29 cellular contexts compared by ENCODE assay signal in the genomic region with DNA sequence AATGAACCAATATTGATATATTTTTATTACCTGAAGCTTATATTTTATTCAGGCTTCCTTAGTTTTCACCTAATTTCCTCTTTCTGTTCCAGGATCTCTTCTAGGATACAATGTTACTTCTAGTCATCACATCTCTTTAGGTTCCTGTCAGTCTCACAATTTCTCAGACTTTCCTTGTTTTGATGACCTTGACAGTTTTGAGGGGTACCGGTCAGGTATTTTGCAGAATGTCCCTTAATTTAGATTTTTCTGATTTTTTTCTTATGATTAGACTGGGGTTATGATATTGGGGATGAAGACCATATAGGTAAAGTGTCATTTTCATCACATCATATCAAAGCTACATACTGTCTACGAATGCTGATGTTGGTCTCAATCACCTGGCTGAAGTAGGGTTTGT.
"Had no signal": no experiment of that assay in that cellular context is flagged by ENCODE, and none has a peak within 500 bp of the region (broad histone marks: within the 10 kb centered on the region; RNA-seq: fewer than 3 reads in every experiment).

No MANE protein-coding gene starts in this region.

- H3K27me3 ChIP-seq: colonic mucosa, esophagus muscularis mucosa, gastrocnemius medialis, gastroesophageal sphincter had no signal

- H3K79me2 ChIP-seq: hepatocyte had no signal

- H3K4me2 ChIP-seq: hepatocyte had no signal

- H3K4me3 Mint-ChIP-seq: dendritic cell treated with granulocyte-macrophage colony-stimulating factor and Interleukin-4, amounts not matched to agents 40 ng/mL and 50 ng/mL, for 4 days; effector memory CD8-positive, alpha-beta T cell; endodermal cell had no signal

- H2AFZ ChIP-seq: hepatocyte had no signal

- DNase-seq: colonic mucosa; cortex of kidney; dermis blood vessel endothelial cell; dorsolateral prefrontal cortex; effector CD4-positive, alpha-beta T cell; effector CD8-positive, alpha-beta T cell; effector memory CD4-positive, alpha-beta T cell; effector memory CD8-positive, alpha-beta T cell; endodermal cell; erythroblast; esophagus squamous epithelium; foreskin fibroblast; foreskin keratinocyte; foreskin melanocyte; gastrocnemius medialis; glutamatergic neuron; head of caudate nucleus; heart left ventricle; heart right ventricle had no signal

- H3K4me3 ChIP-seq: colonic mucosa, coronary artery, dorsolateral prefrontal cortex, esophagus muscularis mucosa, esophagus squamous epithelium, gastrocnemius medialis, gastroesophageal sphincter, heart left ventricle, heart right ventricle, hepatocyte had no signal

- H3K36me3 ChIP-seq: colonic mucosa, esophagus muscularis mucosa, esophagus squamous epithelium, gastrocnemius medialis, gastroesophageal sphincter, heart left ventricle, heart right ventricle had no signal

- ATAC-seq: effector memory CD8-positive, alpha-beta T cell; esophagus mucosa; foreskin keratinocyte; gastrocnemius medialis; gastroesophageal sphincter; heart left ventricle; heart right ventricle had no signal

- H3K4me1 ChIP-seq: colonic mucosa, esophagus muscularis mucosa, foreskin keratinocyte, gastrocnemius medialis, gastroesophageal sphincter, heart left ventricle, heart right ventricle had no signal

- H3K27me3 Mint-ChIP-seq: dendritic cell treated with granulocyte-macrophage colony-stimulating factor and Interleukin-4, amounts not matched to agents 40 ng/mL and 50 ng/mL, for 4 days; effector memory CD8-positive, alpha-beta T cell had no signal

- FAIRE-seq: endometrium, endothelial cell of umbilical vein, frontal cortex had no signal

- H3K27ac Mint-ChIP-seq: dendritic cell treated with granulocyte-macrophage colony-stimulating factor and Interleukin-4, amounts not matched to agents 40 ng/mL and 50 ng/mL, for 4 days; effector memory CD8-positive, alpha-beta T cell; endodermal cell had no signal

- H3K9me3 ChIP-seq: colonic mucosa, esophagus muscularis mucosa, esophagus squamous epithelium, gastrocnemius medialis, gastroesophageal sphincter, heart left ventricle, heart right ventricle had no signal

- H3K27ac ChIP-seq: colonic mucosa, coronary artery, dorsolateral prefrontal cortex, epithelial cell of prostate, esophagus muscularis mucosa, esophagus squamous epithelium, foreskin keratinocyte, gastrocnemius medialis, gastroesophageal sphincter, heart left ventricle, heart right ventricle, hepatocyte had no signal
